18 cellular contexts compared by ENCODE assay signal in the genomic region with DNA sequence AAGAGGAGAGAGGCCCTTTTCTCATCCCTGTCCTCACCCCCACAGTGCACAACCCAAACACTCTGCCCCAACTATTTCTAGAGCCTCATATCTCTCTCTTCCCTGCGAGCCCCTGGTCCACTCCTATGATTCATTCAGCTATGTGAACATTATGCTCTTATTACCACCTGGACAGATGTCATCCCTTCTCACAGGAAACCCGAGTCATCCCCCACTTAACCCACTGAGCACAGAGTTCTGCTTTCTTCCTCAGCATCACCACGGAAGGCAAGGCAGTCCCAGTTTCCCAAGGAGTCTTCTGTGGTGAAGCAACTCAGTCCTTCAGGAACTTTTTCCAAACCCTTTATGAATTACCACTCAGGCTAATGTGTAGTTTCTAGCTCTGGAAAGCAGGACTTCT. TPM values are rescaled to one million over a fixed set of nuclear protein-coding genes. Genes with fewer than 3 reads are reported as not detected.
A peak's percentile ranks its signal among the peaks of the same experiment; 100 is the strongest.
DNase-seq lines count a peak whose midpoint lies in the region; ATAC-seq and TF ChIP-seq lines count a peak whose summit lies in the region.
"Had no signal": no experiment of that assay in that cellular context is flagged by ENCODE, and none has a peak within 500 bp of the region (broad histone marks: within the 10 kb centered on the region; RNA-seq: fewer than 3 reads in every experiment).

No MANE protein-coding gene starts in this region.

- in situ Hi-C loops in gastrocnemius medialis (cut with MboI; ENCODE audit: low sequenced_read_pairs in 4 of 4): no loop called here

- DNase-seq in ELR (ENCODE audit: low read depth): peak; percentile 51
- DNase-seq in NCI-H69 (lab: John Stamatoyannopoulos, UW): peak; percentile 56
- DNase-seq in fibroblast of mammary gland (ENCODE audit: low read depth): peak; percentile 48
- peak in 1 of 2 donors; percentile 30 for DNase-seq in gastrocnemius medialis
- DNase-seq in activated T-cell treated with anti-CD3 and anti-CD28 coated beads, Interleukin-2, amount 50 U/mL, for 72 hours: no peak
- DNase-seq in SJCRH30: no peak
- DNase-seq: activated CD4-positive, alpha-beta T cell treated with anti-CD3 and anti-CD28 coated beads, Interleukin-2, amount 10 ng/mL, durations not matched to agents 24 days and 14 days; activated CD8-positive, alpha-beta memory T cell treated with anti-CD3 and anti-CD28 coated beads, Interleukin-2, amount 50 U/mL, for 48 hours; activated effector memory CD4-positive, alpha-beta T cell treated with anti-CD3 and anti-CD28 coated beads, Interleukin-2, amount 50 U/mL, for 16 hours; dorsolateral prefrontal cortex; NCI-H1436; right lobe of liver; stimulated activated naive B cell treated with anti-CD40 and anti-IgM and Interleukin-4, amounts not matched to agents 10 μg/mL and 1 μg/mL and 100 μg/mL, for 72 hours had no signal

- H3K27me3 ChIP-seq in gastrocnemius medialis (no peaks in the 10 kb centered on the region), SJCRH30 (no peaks in the 10 kb centered on the region)
- H3K27me3 ChIP-seq: dorsolateral prefrontal cortex, right lobe of liver had no signal

- H3K4me1 ChIP-seq in gastrocnemius medialis (peaks cover 36 to 51% of the 10 kb centered on the region in 2 donors), SJCRH30 (peaks cover 19% of the 10 kb centered on the region)

- no peaks in the 10 kb centered on the region for H3K36me3 Mint-ChIP-seq in activated T-cell treated with anti-CD3 and anti-CD28 coated beads, Interleukin-2, amount 50 U/mL, for 72 hours (ENCODE audit: insufficient read depth in 2 of 2)
- H3K36me3 Mint-ChIP-seq: stimulated activated naive B cell treated with anti-CD40 and anti-IgM and Interleukin-4, amounts not matched to agents 10 μg/mL and 1 μg/mL and 100 μg/mL, for 72 hours had no signal

- no peaks in the 10 kb centered on the region for H3K9me3 Mint-ChIP-seq in activated T-cell treated with anti-CD3 and anti-CD28 coated beads, Interleukin-2, amount 50 U/mL, for 72 hours
- H3K9me3 Mint-ChIP-seq: activated CD4-positive, alpha-beta T cell treated with anti-CD3 and anti-CD28 coated beads, Interleukin-2, amount 10 ng/mL, durations not matched to agents 24 days and 14 days; stimulated activated naive B cell treated with anti-CD40 and anti-IgM and Interleukin-4, amounts not matched to agents 10 μg/mL and 1 μg/mL and 100 μg/mL, for 72 hours had no signal

- peak overlapping the region in 1 of 2 donors; percentile 15 for H3K4me3 Mint-ChIP-seq in activated T-cell treated with anti-CD3 and anti-CD28 coated beads, Interleukin-2, amount 50 U/mL, for 72 hours

- H3K36me3 ChIP-seq in gastrocnemius medialis (no peaks in the 10 kb centered on the region), SJCRH30 (no peaks in the 10 kb centered on the region)
- H3K36me3 ChIP-seq: right lobe of liver had no signal

- H3K4me1 Mint-ChIP-seq in activated T-cell treated with anti-CD3 and anti-CD28 coated beads, Interleukin-2, amount 50 U/mL, for 72 hours (ENCODE audit: low read depth): peaks cover 54% of the 10 kb centered on the region

- peaks cover 16% of the 10 kb centered on the region for H3K27me3 Mint-ChIP-seq in activated T-cell treated with anti-CD3 and anti-CD28 coated beads, Interleukin-2, amount 50 U/mL, for 72 hours (ENCODE audit: low read depth)

- no peak for TF ChIP-seq CTCF in fibroblast of mammary gland (conservative IDR thresholded peaks at IDR 0.05; ENCODE audit: control insufficient read depth, insufficient read depth, low read depth, low read length)
- TF ChIP-seq CTCF in gastrocnemius medialis (IDR thresholded peaks at IDR 0.05 in 4 of 5, conservative IDR thresholded peaks at IDR 0.05 in 1 of 5): no peak

- H3K4me3 ChIP-seq in fibroblast of mammary gland (ENCODE audit: control insufficient read depth, low read depth, low read length) (no peak overlapping the region), gastrocnemius medialis (no peak overlapping the region), SJCRH30 (no peak overlapping the region)
- H3K4me3 ChIP-seq: right lobe of liver had no signal

- TF ChIP-seq POLR2A in gastrocnemius medialis (IDR thresholded peaks at IDR 0.05): peak in 1 of 2 donors; percentile 34

- ATAC-seq in gastrocnemius medialis (peak; percentile 9 to 24), GM19035 (IDR thresholded peaks at IDR 0.05; ENCODE audit: unreplicated experiment) (no peak)
- no peak for ATAC-seq in activated T-cell treated with anti-CD3 and anti-CD28 coated beads, Interleukin-2, amount 50 U/mL, for 72 hours (replicated peaks in 1 of 2)
- ATAC-seq: esophagus mucosa; left lobe of liver; right lobe of liver; stimulated activated naive B cell treated with anti-CD40 and anti-IgM and Interleukin-4, amounts not matched to agents 10 μg/mL and 1 μg/mL and 100 μg/mL, for 72 hours had no signal

- no peak overlapping the region for H3K27ac Mint-ChIP-seq in activated T-cell treated with anti-CD3 and anti-CD28 coated beads, Interleukin-2, amount 50 U/mL, for 72 hours
- H3K27ac Mint-ChIP-seq: activated CD4-positive, alpha-beta T cell treated with anti-CD3 and anti-CD28 coated beads, Interleukin-2, amount 10 ng/mL, durations not matched to agents 24 days and 14 days; stimulated activated naive B cell treated with anti-CD40 and anti-IgM and Interleukin-4, amounts not matched to agents 10 μg/mL and 1 μg/mL and 100 μg/mL, for 72 hours had no signal

- no peaks in the 10 kb centered on the region for H3K9me3 ChIP-seq in gastrocnemius medialis
- no peaks in the 10 kb centered on the region for H3K9me3 ChIP-seq in SJCRH30 (replicated peaks)
- H3K9me3 ChIP-seq: right lobe of liver had no signal

- H3K27ac ChIP-seq in gastrocnemius medialis (peak overlapping the region in 3 of 4 donors; percentile 28 to 67 (median 60)), SJCRH30 (no peak overlapping the region)
- H3K27ac ChIP-seq: right lobe of liver had no signal

- intact Hi-C loops in gastrocnemius medialis (cut with DNase I; ENCODE audit: low total_unique reads): loop anchor here (5.0 to 10.0 kb wide), 4 partner anchors 78 to 655 kb away; a partner anchor contains a TSS

RNA-seq across cellular contexts. Expression of a gene that starts 1.3 kb away (rescaled TPM):
- under 1 TPM in 1 of 4 donors, not detected in 3; 0.49 TPM for total RNA-seq in gastrocnemius medialis
- under 1 TPM in 1 of 2 donors, not detected in 1; 0.23 TPM for total RNA-seq in activated T-cell treated with anti-CD3 and anti-CD28 coated beads, Interleukin-2, amount 50 U/mL, for 72 hours
- total RNA-seq in SJCRH30 (2014; rRNA removed; shearing (Covaris generic)): 0.08 and 0.28 TPM in 2 replicates
- total RNA-seq: activated CD4-positive, alpha-beta T cell treated with anti-CD3 and anti-CD28 coated beads, Interleukin-2, amount 10 ng/mL, durations not matched to agents 24 days and 14 days; Daoy; esophagus mucosa; left lobe of liver; omental fat pad; right lobe of liver had no signal

RNA-seq across cellular contexts. Expression of a gene that starts 1.6 kb away (rescaled TPM):
- total RNA-seq in gastrocnemius medialis: 10 to 100 TPM; 29.5 to 58.4 (median 41.8) TPM
- total RNA-seq in activated T-cell treated with anti-CD3 and anti-CD28 coated beads, Interleukin-2, amount 50 U/mL, for 72 hours: 10 to 100 TPM; 15.2 to 18.1 TPM
- 4.7 and 4.9 TPM in 2 replicates for total RNA-seq in SJCRH30 (2014; rRNA removed; shearing (Covaris generic))

Comparison
In these comparisons a context has a peak if more than half of its experiments do, and no peak if none do; other contexts are left out.
1. DNase-seq: peak in ELR (single experiment), NCI-H69 (single experiment) and fibroblast of mammary gland (single experiment); none in activated T-cell treated with anti-CD3 and anti-CD28 coated beads, Interleukin-2, amount 50 U/mL, for 72 hours (0 of 2) and SJCRH30 (0 of 2).
2. ATAC-seq: peak in gastrocnemius medialis (2 of 2); none in activated T-cell treated with anti-CD3 and anti-CD28 coated beads, Interleukin-2, amount 50 U/mL, for 72 hours (0 of 2) and GM19035 (single experiment).